In the genomic region with DNA sequence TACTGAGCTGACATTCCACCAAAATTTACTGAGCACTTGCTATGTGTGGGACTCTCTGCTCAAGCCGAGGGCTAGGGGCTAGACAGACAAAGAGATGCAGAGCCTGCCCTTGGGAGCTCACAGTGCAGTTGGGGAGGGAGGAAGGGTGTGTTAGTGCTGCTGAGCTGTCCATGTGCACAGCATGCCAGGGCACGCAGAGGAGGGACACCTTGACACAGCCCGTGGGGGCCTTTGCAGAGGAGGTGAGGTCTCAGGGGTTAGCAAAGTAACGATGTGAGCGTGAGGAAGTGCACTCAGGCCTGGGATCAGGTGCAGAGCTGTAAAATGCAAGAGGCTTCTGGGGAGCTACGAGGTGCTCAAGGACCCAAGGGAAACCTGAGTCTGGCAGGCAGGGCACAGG, we compare ENCODE assay signal across 17 cellular contexts. TPM values are rescaled to one million over a fixed set of nuclear protein-coding genes. Genes with fewer than 3 reads are reported as not detected.
DNase-seq lines count a peak whose midpoint lies in the region; ATAC-seq lines count a peak whose summit lies in the region.
"Had no signal": no experiment of that assay in that cellular context is flagged by ENCODE, and none has a peak within 500 bp of the region (broad histone marks: within the 10 kb centered on the region; RNA-seq: fewer than 3 reads in every experiment).

No MANE protein-coding gene starts in this region.

- H3K27me3 Mint-ChIP-seq in activated naive CD4-positive, alpha-beta T cell treated with anti-CD3 and anti-CD28 coated beads, Interleukin-2, amount 50 U/mL, for 24 hours = no peaks in the 10 kb centered on the region
- H3K27me3 Mint-ChIP-seq in activated T-helper 17 cell treated with anti-CD3 and anti-CD28 coated beads, Interleukin-2, amount 50 U/mL, for 72 hours = no peaks in the 10 kb centered on the region
- peaks cover 0 to 5% (median 0%) of the 10 kb centered on the region in 3 donors for H3K27me3 Mint-ChIP-seq in immature natural killer cell (ENCODE audit: low read depth in 3 of 3)

- WGBS in aorta, 2 donors = 81 to 83% methylated on average over 6 of the region's 6 CpGs

- intact Hi-C loops in aorta (cut with DNase I) = no loop called here

- H3K27me3 ChIP-seq in aorta (ENCODE audit: control insufficient read depth in 1 of 2, insufficient read depth in 2 of 2, low read length in 1 of 2) = no peaks in the 10 kb centered on the region
- H3K27me3 ChIP-seq: cardiac muscle cell, ovary, testis had no signal

- H3K27ac Mint-ChIP-seq in activated naive CD4-positive, alpha-beta T cell treated with anti-CD3 and anti-CD28 coated beads, Interleukin-2, amount 50 U/mL, for 24 hours = peak overlapping the region; percentile 94
- peak overlapping the region; percentile 83 for H3K27ac Mint-ChIP-seq in activated T-helper 17 cell treated with anti-CD3 and anti-CD28 coated beads, Interleukin-2, amount 50 U/mL, for 72 hours
- peak overlapping the region; percentile 88 to 96 (median 93) for H3K27ac Mint-ChIP-seq in immature natural killer cell

- H3K9me3 ChIP-seq in aorta (ENCODE audit: control insufficient read depth, low read length) = no peaks in the 10 kb centered on the region
- H3K9me3 ChIP-seq: ovary, testis had no signal

- no peaks in the 10 kb centered on the region for H3K4me1 ChIP-seq in aorta (ENCODE audit: control insufficient read depth in 1 of 2, insufficient read depth in 2 of 2, low read length in 2 of 2)
- H3K4me1 ChIP-seq: testis had no signal

- no peak overlapping the region for H3K4me3 ChIP-seq in aorta (ENCODE audit: low read length in 2 of 2)
- H3K4me3 ChIP-seq: cardiac muscle cell, ovary, testis had no signal

- no peak for DNase-seq in activated naive CD4-positive, alpha-beta T cell (lab: John Stamatoyannopoulos, UW)
- no peak for DNase-seq in immature natural killer cell
- no peak for DNase-seq in aorta
- DNase-seq in NCI-H510A (lab: John Stamatoyannopoulos, UW) = no peak
- no peak for DNase-seq in HCEC 1CT
- DNase-seq: activated CD4-positive, alpha-beta T cell treated with anti-CD3 and anti-CD28 coated beads, Interleukin-2, amount 50 U/mL, for 1 hour; left colon; NCI-H187 treated with DMSO at 0.1 percent for 48 hours; ovary; stimulated activated CD4-positive, alpha-beta T cell treated with anti-CD3 and anti-CD28 coated beads, Interleukin-2, amount 100 ng/mL, for 48 hours; T-helper 9 cell; testis had no signal

- peak; percentile 15 for ATAC-seq in activated T-helper 17 cell treated with anti-CD3 and anti-CD28 coated beads, Interleukin-2, amount 50 U/mL, for 72 hours (replicated peaks)
- peak; percentile 46 for ATAC-seq in aorta (ENCODE audit: low FRiP score)
- no peak for ATAC-seq in GM18868 (IDR thresholded peaks at IDR 0.05; ENCODE audit: unreplicated experiment)
- ATAC-seq: left colon, Right ventricle myocardium inferior had no signal

- peaks cover 7% of the 10 kb centered on the region for H3K36me3 Mint-ChIP-seq in activated naive CD4-positive, alpha-beta T cell treated with anti-CD3 and anti-CD28 coated beads, Interleukin-2, amount 50 U/mL, for 24 hours
- H3K36me3 Mint-ChIP-seq in activated T-helper 17 cell treated with anti-CD3 and anti-CD28 coated beads, Interleukin-2, amount 50 U/mL, for 72 hours (ENCODE audit: low read depth) = peaks cover 53% of the 10 kb centered on the region
- no peaks in the 10 kb centered on the region for H3K36me3 Mint-ChIP-seq in immature natural killer cell

- H3K4me3 Mint-ChIP-seq in activated naive CD4-positive, alpha-beta T cell treated with anti-CD3 and anti-CD28 coated beads, Interleukin-2, amount 50 U/mL, for 24 hours = peak overlapping the region; percentile 83
- peak overlapping the region; percentile 82 for H3K4me3 Mint-ChIP-seq in activated T-helper 17 cell treated with anti-CD3 and anti-CD28 coated beads, Interleukin-2, amount 50 U/mL, for 72 hours
- peak overlapping the region; percentile 47 to 81 (median 78) for H3K4me3 Mint-ChIP-seq in immature natural killer cell

- H3K27ac ChIP-seq in aorta (ENCODE audit: low read depth in 1 of 2, low read length in 2 of 2) = no peak overlapping the region
- H3K27ac ChIP-seq: ovary, testis had no signal

- H3K4me1 Mint-ChIP-seq in activated naive CD4-positive, alpha-beta T cell treated with anti-CD3 and anti-CD28 coated beads, Interleukin-2, amount 50 U/mL, for 24 hours = peaks cover 88% of the 10 kb centered on the region
- peaks cover 41% of the 10 kb centered on the region for H3K4me1 Mint-ChIP-seq in activated T-helper 17 cell treated with anti-CD3 and anti-CD28 coated beads, Interleukin-2, amount 50 U/mL, for 72 hours
- H3K4me1 Mint-ChIP-seq in immature natural killer cell = peaks cover 89% of the 10 kb centered on the region in 2 donors

- H3K9me3 Mint-ChIP-seq in activated naive CD4-positive, alpha-beta T cell treated with anti-CD3 and anti-CD28 coated beads, Interleukin-2, amount 50 U/mL, for 24 hours = no peaks in the 10 kb centered on the region
- no peaks in the 10 kb centered on the region for H3K9me3 Mint-ChIP-seq in activated T-helper 17 cell treated with anti-CD3 and anti-CD28 coated beads, Interleukin-2, amount 50 U/mL, for 72 hours
- no peaks in the 10 kb centered on the region for H3K9me3 Mint-ChIP-seq in immature natural killer cell

- H3K36me3 ChIP-seq in aorta (ENCODE audit: control insufficient read depth in 1 of 2, insufficient read depth in 2 of 2, low read length in 1 of 2) = no peaks in the 10 kb centered on the region
- H3K36me3 ChIP-seq: cardiac muscle cell, ovary had no signal

RNA-seq across cellular contexts. Expression of a gene that starts 16.4 kb away (rescaled TPM):
- total RNA-seq in activated T-helper 17 cell treated with anti-CD3 and anti-CD28 coated beads, Interleukin-2, amount 50 U/mL, for 72 hours = 10 to 100 TPM; 35.3 to 37.8 TPM
- polyA plus RNA-seq in immature natural killer cell (10 to 100 TPM; 20.2 to 46.5 (median 36.5) TPM), aorta (1 to 10 TPM in 1 of 2 donors, not detected in 1; 1.3 TPM)
- total RNA-seq in aorta = 1 to 10 TPM in 1 of 2 donors, under 1 TPM in 1; 0.45 to 1.1 TPM

Comparison
In these comparisons a context has a peak if more than half of its experiments do, and no peak if none do; other contexts are left out.
1. RNA of a gene that starts 16.4 kb away (total RNA-seq): 35.3 to 37.8 TPM in activated T-helper 17 cell treated with anti-CD3 and anti-CD28 coated beads, Interleukin-2, amount 50 U/mL, for 72 hours; 0.45 to 1.1 TPM in aorta; every median in the first group is over 10 times any median in the second.
2. Peak in every context shown above with its lines, with median percentiles within 50 percentile points of each other: H3K27ac Mint-ChIP-seq and H3K4me3 Mint-ChIP-seq.